ENCODE assay signal across 20 cellular contexts in genomic region chr5:96978812-96979449, GRCh38. TPM values are rescaled to one million over a fixed set of nuclear protein-coding genes. Genes with fewer than 3 reads are reported as not detected.
DNase-seq lines count a peak whose midpoint lies in the region; ATAC-seq, FAIRE-seq and TF ChIP-seq lines count a peak whose summit lies in the region.
"Had no signal": no experiment of that assay in that cellular context is flagged by ENCODE, and none has a peak within 500 bp of the region (broad histone marks: within the 10 kb centered on the region; RNA-seq: fewer than 3 reads in every experiment).

No MANE protein-coding gene starts in this region.

- H3K36me3 Mint-ChIP-seq in natural killer cell = no peaks in the 10 kb centered on the region
- peaks cover 20% of the 10 kb centered on the region for H3K36me3 Mint-ChIP-seq in natural killer cell treated with Interleukin-12 subunit alpha and Interleukin-12 subunit beta and Interleukin-15 and Interleukin-18, amount 100 ng/mL, for 72 hours
- no peaks in the 10 kb centered on the region for H3K36me3 Mint-ChIP-seq in glutamatergic neuron (ENCODE audit: unreplicated experiment)

- H3K9me3 Mint-ChIP-seq in natural killer cell (no peaks in the 10 kb centered on the region), glutamatergic neuron (ENCODE audit: unreplicated experiment) (no peaks in the 10 kb centered on the region)
- no peaks in the 10 kb centered on the region for H3K9me3 Mint-ChIP-seq in natural killer cell treated with Interleukin-12 subunit alpha and Interleukin-12 subunit beta and Interleukin-15 and Interleukin-18, amount 100 ng/mL, for 72 hours
- H3K9me3 Mint-ChIP-seq: activated naive CD8-positive, alpha-beta T cell treated with anti-CD3 and anti-CD28 coated beads, Interleukin-2, amount 50 U/mL, for 24 hours had no signal

- H3K4me1 Mint-ChIP-seq in natural killer cell (peaks cover 49 to 70% of the 10 kb centered on the region in 2 donors), glutamatergic neuron (ENCODE audit: low read depth, unreplicated experiment) (peaks cover 9% of the 10 kb centered on the region)
- H3K4me1 Mint-ChIP-seq in natural killer cell treated with Interleukin-12 subunit alpha and Interleukin-12 subunit beta and Interleukin-15 and Interleukin-18, amount 100 ng/mL, for 72 hours (ENCODE audit: low read depth in 2 of 2) = peaks cover 51 to 52% of the 10 kb centered on the region in 2 donors

- intact Hi-C loops in natural killer cell (cut with micrococcal nuclease) = no loop called here

- DNase-seq in natural killer cell = no peak
- DNase-seq in natural killer cell treated with Interleukin-12 subunit alpha and Interleukin-12 subunit beta and Interleukin-15 and Interleukin-18, amount 100 ng/mL, for 72 hours (ENCODE audit: low spot score) = no peak
- DNase-seq in fibroblast of peridontal ligament (ENCODE audit: extremely low read depth) = peak; percentile 73
- no peak for DNase-seq in D721Med (ENCODE audit: insufficient read length, low spot score)
- DNase-seq in glutamatergic neuron = no peak
- DNase-seq in COLO668 (lab: John Stamatoyannopoulos, UW; ENCODE audit: unreplicated experiment) = no peak
- no peak for DNase-seq in GM10248 (ENCODE audit: extremely low spot score)
- DNase-seq: activated CD8-positive, alpha-beta memory T cell treated with anti-CD3 and anti-CD28 coated beads, Interleukin-2, amount 50 U/mL, for 48 hours; activated naive CD8-positive, alpha-beta T cell treated with anti-CD3 and anti-CD28 coated beads, Interleukin-2, amount 50 U/mL, for 24 hours; cortex of kidney; foreskin melanocyte; islet precursor cell; NCI-H1105 treated with DMSO at 0.1 percent for 48 hours; SK-N-SH had no signal

- CTCF ChIA-PET in GM10248 (lab: Yijun Ruan, JAX) = interaction anchor here (0.8 to 4.4 kb wide), 8 partner anchors 8 to 110 kb away, joined by 3 to 19 read pairs (median 3); no protein-coding TSS in a partner anchor

- H3K27me3 Mint-ChIP-seq in natural killer cell (ENCODE audit: low read depth in 2 of 2) = no peaks in the 10 kb centered on the region
- no peaks in the 10 kb centered on the region for H3K27me3 Mint-ChIP-seq in natural killer cell treated with Interleukin-12 subunit alpha and Interleukin-12 subunit beta and Interleukin-15 and Interleukin-18, amount 100 ng/mL, for 72 hours
- H3K27me3 Mint-ChIP-seq in glutamatergic neuron (ENCODE audit: unreplicated experiment) = no peaks in the 10 kb centered on the region
- H3K27me3 Mint-ChIP-seq: activated naive CD8-positive, alpha-beta T cell treated with anti-CD3 and anti-CD28 coated beads, Interleukin-2, amount 50 U/mL, for 24 hours; B cell; progenitor cell of endocrine pancreas had no signal

- ATAC-seq in natural killer cell = no peak
- no peak for ATAC-seq in natural killer cell treated with Interleukin-12 subunit alpha and Interleukin-12 subunit beta and Interleukin-15 and Interleukin-18, amount 100 ng/mL, for 72 hours
- ATAC-seq: activated naive CD8-positive, alpha-beta T cell treated with anti-CD3 and anti-CD28 coated beads, Interleukin-2, amount 50 U/mL, for 24 hours; HepG2 had no signal

- POLR2A ChIA-PET in GM10248 (lab: Yijun Ruan, JAX) = interaction anchor here (0.7 kb wide), 1 partner anchor 100 kb away, joined by 3 read pairs; no protein-coding TSS in a partner anchor

- TF ChIP-seq CTCF in natural killer cell (IDR thresholded peaks at IDR 0.05) (no peak), WI38 (IDR thresholded peaks at IDR 0.05; ENCODE audit: low read depth, low read length) (no peak), D721Med (IDR thresholded peaks at IDR 0.05; ENCODE audit: insufficient read depth, missing control alignments) (no peak), glutamatergic neuron (IDR thresholded peaks at IDR 0.05; ENCODE audit: partially characterized antibody, unreplicated experiment) (no peak), GM10248 (IDR thresholded peaks at IDR 0.05; ENCODE audit: control extremely low read depth, extremely low read depth, low read depth, missing control alignments) (no peak)

- no peak overlapping the region for H3K4me3 Mint-ChIP-seq in natural killer cell
- no peak overlapping the region for H3K4me3 Mint-ChIP-seq in natural killer cell treated with Interleukin-12 subunit alpha and Interleukin-12 subunit beta and Interleukin-15 and Interleukin-18, amount 100 ng/mL, for 72 hours
- no peak overlapping the region for H3K4me3 Mint-ChIP-seq in glutamatergic neuron (ENCODE audit: unreplicated experiment)
- H3K4me3 Mint-ChIP-seq: activated naive CD8-positive, alpha-beta T cell treated with anti-CD3 and anti-CD28 coated beads, Interleukin-2, amount 50 U/mL, for 24 hours; B cell had no signal

- H3K27ac Mint-ChIP-seq in natural killer cell (peak overlapping the region; percentile 8 to 66), glutamatergic neuron (ENCODE audit: unreplicated experiment) (no peak overlapping the region)
- H3K27ac Mint-ChIP-seq in natural killer cell treated with Interleukin-12 subunit alpha and Interleukin-12 subunit beta and Interleukin-15 and Interleukin-18, amount 100 ng/mL, for 72 hours = peak overlapping the region in 1 of 2 donors; percentile 46
- H3K27ac Mint-ChIP-seq: activated naive CD8-positive, alpha-beta T cell treated with anti-CD3 and anti-CD28 coated beads, Interleukin-2, amount 50 U/mL, for 24 hours; B cell; progenitor cell of endocrine pancreas had no signal

- no peak for FAIRE-seq in D721Med (lab: Jason Lieb, UNC)
- FAIRE-seq: G401.6, HepG2 had no signal

- peak overlapping the region; percentile 7; the same call in 1 of the 2 replicates for H3K4me3 ChIP-seq in WI38 (ENCODE audit: low read depth, low read length)
- H3K4me3 ChIP-seq: thoracic aorta had no signal

RNA-seq across cellular contexts. Expression of gene LNPEP, which starts 43.1 kb away (rescaled TPM):
- total RNA-seq in natural killer cell (100 to 1,000 TPM; 126 to 162 (median 135) TPM), glutamatergic neuron (ENCODE audit: unreplicated experiment) (9.3 TPM)
- 100 to 1,000 TPM; 108 to 180 TPM for total RNA-seq in natural killer cell treated with Interleukin-12 subunit alpha and Interleukin-12 subunit beta and Interleukin-15 and Interleukin-18, amount 100 ng/mL, for 72 hours

Comparison
In these comparisons a context has a peak if more than half of its experiments do, and no peak if none do; other contexts are left out.
1. RNA of gene LNPEP, which starts 43.1 kb away (total RNA-seq): 108 to 180 TPM in natural killer cell treated with Interleukin-12 subunit alpha and Interleukin-12 subunit beta and Interleukin-15 and Interleukin-18, amount 100 ng/mL, for 72 hours and 126 to 162 TPM in natural killer cell; 9.3 TPM in glutamatergic neuron (single experiment); every median in the first group is over 10 times any median in the second.